13 cellular contexts compared by ENCODE assay signal in the genomic region with DNA sequence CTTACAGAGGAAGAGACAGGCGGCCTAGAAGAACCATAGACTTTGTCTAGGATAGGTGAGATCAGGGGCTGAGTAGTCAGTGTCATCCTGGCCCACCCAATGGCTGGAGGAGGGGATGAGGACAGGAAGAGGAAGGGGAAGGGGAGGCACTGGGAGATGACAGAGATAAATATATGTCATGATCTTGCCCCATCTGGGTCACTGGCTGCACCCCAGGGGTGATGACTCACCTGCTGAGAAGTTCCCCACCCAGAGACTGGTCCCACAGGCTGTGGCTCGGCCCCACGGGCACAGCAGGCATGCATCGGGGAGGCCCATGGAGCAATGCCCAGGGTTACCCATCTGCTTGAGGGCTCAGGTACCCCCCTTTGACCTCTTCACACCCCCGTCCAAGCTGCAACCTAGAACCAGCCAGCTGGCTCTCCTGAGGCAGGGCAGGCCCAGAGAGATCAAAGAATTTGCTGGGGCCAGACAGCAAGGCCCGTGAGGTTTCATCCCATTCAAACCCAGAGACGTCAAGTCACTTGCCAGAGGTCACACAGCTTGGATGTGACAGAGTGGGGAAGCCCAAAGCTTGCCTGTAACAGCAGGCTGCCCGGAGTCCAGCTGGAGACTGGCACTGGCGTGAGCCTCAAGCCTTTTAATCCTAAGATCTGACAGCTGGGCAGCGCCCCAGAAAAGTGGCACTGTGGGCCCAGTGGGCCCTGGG. TPM values are rescaled to one million over a fixed set of nuclear protein-coding genes. Genes with fewer than 3 reads are reported as not detected.
DNase-seq lines count a peak whose midpoint lies in the region; ATAC-seq and TF ChIP-seq lines count a peak whose summit lies in the region.
"Had no signal": no experiment of that assay in that cellular context is flagged by ENCODE, and none has a peak within 500 bp of the region (broad histone marks: within the 10 kb centered on the region; RNA-seq: fewer than 3 reads in every experiment).

No MANE protein-coding gene starts in this region.

- H3K9me3 Mint-ChIP-seq in activated CD8-positive, alpha-beta T cell treated with anti-CD3 and anti-CD28 coated beads for 36 hours: no peaks in the 10 kb centered on the region
- no peaks in the 10 kb centered on the region for H3K9me3 Mint-ChIP-seq in activated CD8-positive, alpha-beta T cell treated with anti-CD3 and anti-CD28 coated beads, Interleukin-2, amount 10 ng/mL, durations not matched to agents 7 days and 5 days (ENCODE audit: insufficient read depth)
- no peaks in the 10 kb centered on the region for H3K9me3 Mint-ChIP-seq in activated CD4-positive, alpha-beta memory T cell treated with anti-CD3 and anti-CD28 coated beads, Interleukin-2, amount 10 ng/mL, durations not matched to agents 7 days and 5 days

- peak; percentile 15 for DNase-seq in activated CD8-positive, alpha-beta T cell treated with anti-CD3 and anti-CD28 coated beads for 36 hours
- no peak for DNase-seq in activated CD8-positive, alpha-beta T cell treated with anti-CD3 and anti-CD28 coated beads, Interleukin-2, amount 10 ng/mL, durations not matched to agents 7 days and 5 days
- DNase-seq in MV-4-11 (lab: John Stamatoyannopoulos, UW): peak; percentile 37
- DNase-seq in epithelial cell of esophagus (ENCODE audit: low read depth): peak; percentile 80
- DNase-seq in stimulated activated naive CD8-positive, alpha-beta T cell treated with anti-CD3 and anti-CD28 coated beads, Interleukin-15, Interleukin-2, amounts not matched to agents 100 U/mL and 50 U/mL, for 24 hours: no peak
- DNase-seq in activated CD4-positive, alpha-beta memory T cell treated with anti-CD3 and anti-CD28 coated beads, Interleukin-2, amount 10 ng/mL, durations not matched to agents 7 days and 5 days: no peak
- no peak for DNase-seq in OCI-M2 (lab: John Stamatoyannopoulos, UW; ENCODE audit: unreplicated experiment)
- DNase-seq: activated naive CD4-positive, alpha-beta T cell treated with anti-CD3 and anti-CD28 coated beads, Interleukin-2, amount 50 U/mL, for 16 hours; effector memory CD4-positive, alpha-beta T cell; KBM-7; kidney; ovary had no signal

- H3K4me1 Mint-ChIP-seq in activated CD8-positive, alpha-beta T cell treated with anti-CD3 and anti-CD28 coated beads for 36 hours (ENCODE audit: low read depth): no peaks in the 10 kb centered on the region
- no peaks in the 10 kb centered on the region for H3K4me1 Mint-ChIP-seq in activated CD8-positive, alpha-beta T cell treated with anti-CD3 and anti-CD28 coated beads, Interleukin-2, amount 10 ng/mL, durations not matched to agents 7 days and 5 days (ENCODE audit: low read depth)
- H3K4me1 Mint-ChIP-seq in activated CD4-positive, alpha-beta memory T cell treated with anti-CD3 and anti-CD28 coated beads, Interleukin-2, amount 10 ng/mL, durations not matched to agents 7 days and 5 days: peaks cover 13% of the 10 kb centered on the region

- peaks cover 24% of the 10 kb centered on the region for H3K27me3 Mint-ChIP-seq in activated CD8-positive, alpha-beta T cell treated with anti-CD3 and anti-CD28 coated beads for 36 hours
- peaks cover 30% of the 10 kb centered on the region for H3K27me3 Mint-ChIP-seq in activated CD8-positive, alpha-beta T cell treated with anti-CD3 and anti-CD28 coated beads, Interleukin-2, amount 10 ng/mL, durations not matched to agents 7 days and 5 days (ENCODE audit: low read depth)
- peaks cover 35% of the 10 kb centered on the region for H3K27me3 Mint-ChIP-seq in activated CD4-positive, alpha-beta memory T cell treated with anti-CD3 and anti-CD28 coated beads, Interleukin-2, amount 10 ng/mL, durations not matched to agents 7 days and 5 days

- H3K27ac Mint-ChIP-seq in activated CD8-positive, alpha-beta T cell treated with anti-CD3 and anti-CD28 coated beads for 36 hours: no peak overlapping the region
- no peak overlapping the region for H3K27ac Mint-ChIP-seq in activated CD8-positive, alpha-beta T cell treated with anti-CD3 and anti-CD28 coated beads, Interleukin-2, amount 10 ng/mL, durations not matched to agents 7 days and 5 days
- H3K27ac Mint-ChIP-seq in activated CD4-positive, alpha-beta memory T cell treated with anti-CD3 and anti-CD28 coated beads, Interleukin-2, amount 10 ng/mL, durations not matched to agents 7 days and 5 days: no peak overlapping the region

- ATAC-seq in activated CD8-positive, alpha-beta T cell treated with anti-CD3 and anti-CD28 coated beads for 36 hours: peak; percentile 37
- no peak for ATAC-seq in activated CD8-positive, alpha-beta T cell treated with anti-CD3 and anti-CD28 coated beads, Interleukin-2, amount 10 ng/mL, durations not matched to agents 7 days and 5 days
- ATAC-seq in stimulated activated naive CD8-positive, alpha-beta T cell treated with anti-CD3 and anti-CD28 coated beads, Interleukin-15, Interleukin-2, amounts not matched to agents 100 U/mL and 50 U/mL, for 24 hours: peak; percentile 25
- ATAC-seq in HG02885 (IDR thresholded peaks at IDR 0.05; ENCODE audit: poor library complexity, unreplicated experiment): no peak

- no peak overlapping the region for H3K4me3 ChIP-seq in epithelial cell of esophagus (ENCODE audit: low read length)
- H3K4me3 ChIP-seq: ovary had no signal

- intact Hi-C loops in activated CD8-positive, alpha-beta T cell treated with anti-CD3 and anti-CD28 coated beads for 36 hours (cut with micrococcal nuclease): no loop called here

- CTCF ChIA-PET in activated CD8-positive, alpha-beta T cell treated with anti-CD3 and anti-CD28 coated beads for 36 hours (lab: Charles Lee): no interaction called here
- CTCF ChIA-PET in activated CD8-positive, alpha-beta T cell treated with anti-CD3 and anti-CD28 coated beads, Interleukin-2, amount 10 ng/mL, durations not matched to agents 7 days and 5 days (lab: Charles Lee): no interaction called here
- CTCF ChIA-PET in activated CD4-positive, alpha-beta memory T cell treated with anti-CD3 and anti-CD28 coated beads, Interleukin-2, amount 10 ng/mL, durations not matched to agents 7 days and 5 days (lab: Charles Lee): no interaction called here

- H3K4me3 Mint-ChIP-seq in activated CD8-positive, alpha-beta T cell treated with anti-CD3 and anti-CD28 coated beads for 36 hours: no peak overlapping the region
- no peak overlapping the region for H3K4me3 Mint-ChIP-seq in activated CD8-positive, alpha-beta T cell treated with anti-CD3 and anti-CD28 coated beads, Interleukin-2, amount 10 ng/mL, durations not matched to agents 7 days and 5 days
- H3K4me3 Mint-ChIP-seq in activated CD4-positive, alpha-beta memory T cell treated with anti-CD3 and anti-CD28 coated beads, Interleukin-2, amount 10 ng/mL, durations not matched to agents 7 days and 5 days: no peak overlapping the region

- no peaks in the 10 kb centered on the region for H3K36me3 Mint-ChIP-seq in activated CD8-positive, alpha-beta T cell treated with anti-CD3 and anti-CD28 coated beads for 36 hours (ENCODE audit: low read depth)
- no peaks in the 10 kb centered on the region for H3K36me3 Mint-ChIP-seq in activated CD8-positive, alpha-beta T cell treated with anti-CD3 and anti-CD28 coated beads, Interleukin-2, amount 10 ng/mL, durations not matched to agents 7 days and 5 days (ENCODE audit: low read depth)
- no peaks in the 10 kb centered on the region for H3K36me3 Mint-ChIP-seq in activated CD4-positive, alpha-beta memory T cell treated with anti-CD3 and anti-CD28 coated beads, Interleukin-2, amount 10 ng/mL, durations not matched to agents 7 days and 5 days (ENCODE audit: low read depth)

- no peak for TF ChIP-seq CTCF in activated CD8-positive, alpha-beta T cell treated with anti-CD3 and anti-CD28 coated beads for 36 hours (IDR thresholded peaks at IDR 0.05)
- no peak for TF ChIP-seq CTCF in epithelial cell of esophagus (IDR thresholded peaks at IDR 0.05; ENCODE audit: insufficient read depth, low read depth, low read length, missing control alignments)

- POLR2A ChIA-PET in activated CD8-positive, alpha-beta T cell treated with anti-CD3 and anti-CD28 coated beads for 36 hours (lab: Charles Lee): no interaction called here
- POLR2A ChIA-PET in activated CD8-positive, alpha-beta T cell treated with anti-CD3 and anti-CD28 coated beads, Interleukin-2, amount 10 ng/mL, durations not matched to agents 7 days and 5 days (lab: Charles Lee): no interaction called here
- POLR2A ChIA-PET in activated CD4-positive, alpha-beta memory T cell treated with anti-CD3 and anti-CD28 coated beads, Interleukin-2, amount 10 ng/mL, durations not matched to agents 7 days and 5 days (lab: Charles Lee): no interaction called here

RNA-seq across cellular contexts. Expression of gene CASZ1, which starts 34.7 kb away (rescaled TPM):
- total RNA-seq in activated CD8-positive, alpha-beta T cell treated with anti-CD3 and anti-CD28 coated beads for 36 hours: 1 to 10 TPM; 2.9 to 4.1 TPM
- total RNA-seq in activated CD8-positive, alpha-beta T cell treated with anti-CD3 and anti-CD28 coated beads, Interleukin-2, amount 10 ng/mL, durations not matched to agents 7 days and 5 days: 10 to 100 TPM in 1 of 2 experiments, 1 to 10 TPM in 1; 9.9 to 10.2 TPM
- total RNA-seq in activated CD4-positive, alpha-beta memory T cell treated with anti-CD3 and anti-CD28 coated beads, Interleukin-2, amount 10 ng/mL, durations not matched to agents 7 days and 5 days: 1 to 10 TPM; 8.1 to 9.0 TPM

Comparison
In these comparisons a context has a peak if more than half of its experiments do, and no peak if none do; other contexts are left out.
1. ATAC-seq: peak in activated CD8-positive, alpha-beta T cell treated with anti-CD3 and anti-CD28 coated beads for 36 hours (single experiment) and stimulated activated naive CD8-positive, alpha-beta T cell treated with anti-CD3 and anti-CD28 coated beads, Interleukin-15, Interleukin-2, amounts not matched to agents 100 U/mL and 50 U/mL, for 24 hours (single experiment); none in activated CD8-positive, alpha-beta T cell treated with anti-CD3 and anti-CD28 coated beads, Interleukin-2, amount 10 ng/mL, durations not matched to agents 7 days and 5 days (single experiment) and HG02885 (single experiment).
2. DNase-seq: peak in activated CD8-positive, alpha-beta T cell treated with anti-CD3 and anti-CD28 coated beads for 36 hours (single experiment), MV-4-11 (single experiment) and epithelial cell of esophagus (single experiment); none in activated CD8-positive, alpha-beta T cell treated with anti-CD3 and anti-CD28 coated beads, Interleukin-2, amount 10 ng/mL, durations not matched to agents 7 days and 5 days (single experiment), stimulated activated naive CD8-positive, alpha-beta T cell treated with anti-CD3 and anti-CD28 coated beads, Interleukin-15, Interleukin-2, amounts not matched to agents 100 U/mL and 50 U/mL, for 24 hours (single experiment), activated CD4-positive, alpha-beta memory T cell treated with anti-CD3 and anti-CD28 coated beads, Interleukin-2, amount 10 ng/mL, durations not matched to agents 7 days and 5 days (single experiment) and OCI-M2 (single experiment).